19 cellular contexts compared by ENCODE assay signal in genomic region chr11:3003396-3004231, GRCh38. TPM values are rescaled to one million over a fixed set of nuclear protein-coding genes. Genes with fewer than 3 reads are reported as not detected.
DNase-seq lines count a peak whose midpoint lies in the region; ATAC-seq, FAIRE-seq and TF ChIP-seq lines count a peak whose summit lies in the region.
"Had no signal": no experiment of that assay in that cellular context is flagged by ENCODE, and none has a peak within 500 bp of the region (broad histone marks: within the 10 kb centered on the region; RNA-seq: fewer than 3 reads in every experiment).

No MANE protein-coding gene starts in this region.

- H3K9me3 Mint-ChIP-seq in activated T-cell treated with anti-CD3 and anti-CD28 coated beads, Interleukin-2, amount 50 U/mL, for 24 hours, result no peaks in the 10 kb centered on the region
- H3K9me3 Mint-ChIP-seq in type B pancreatic cell, result no peaks in the 10 kb centered on the region
- no peaks in the 10 kb centered on the region for H3K9me3 Mint-ChIP-seq in progenitor cell of endocrine pancreas (ENCODE audit: low read depth)
- no peaks in the 10 kb centered on the region for H3K9me3 Mint-ChIP-seq in T-cell
- H3K9me3 Mint-ChIP-seq: naive B cell had no signal

- CTCF ChIA-PET in T-cell (lab: Charles Lee), result interaction anchor here in 1 of 2 donors (0.5 kb wide), 1 partner anchor 681 kb away, joined by 6 read pairs; no protein-coding TSS in a partner anchor

- H3K4me3 Mint-ChIP-seq in activated T-cell treated with anti-CD3 and anti-CD28 coated beads, Interleukin-2, amount 50 U/mL, for 24 hours, result no peak overlapping the region
- H3K4me3 Mint-ChIP-seq in type B pancreatic cell (peak overlapping the region; percentile 51), progenitor cell of endocrine pancreas (ENCODE audit: low read depth) (no peak overlapping the region), T-cell (no peak overlapping the region)

- H3K27me3 Mint-ChIP-seq in activated T-cell treated with anti-CD3 and anti-CD28 coated beads, Interleukin-2, amount 50 U/mL, for 24 hours, result no peaks in the 10 kb centered on the region
- H3K27me3 Mint-ChIP-seq in type B pancreatic cell (no peaks in the 10 kb centered on the region), progenitor cell of endocrine pancreas (no peaks in the 10 kb centered on the region), T-cell (no peaks in the 10 kb centered on the region)
- H3K27me3 Mint-ChIP-seq: naive B cell had no signal

- no peak for FAIRE-seq in GM19239 (lab: Jason Lieb, UNC)
- FAIRE-seq: A204.1 had no signal

- POLR2A ChIA-PET in T-cell (lab: Charles Lee), result no interaction called here

- ATAC-seq in T-cell (replicated peaks in 1 of 4), result no peak
- ATAC-seq: body of pancreas, Panc1 had no signal

- peaks cover 12% of the 10 kb centered on the region for H3K4me1 Mint-ChIP-seq in activated T-cell treated with anti-CD3 and anti-CD28 coated beads, Interleukin-2, amount 50 U/mL, for 24 hours (ENCODE audit: low read depth)
- H3K4me1 Mint-ChIP-seq in type B pancreatic cell (ENCODE audit: unreplicated experiment), result peaks cover 11% of the 10 kb centered on the region
- H3K4me1 Mint-ChIP-seq in progenitor cell of endocrine pancreas (ENCODE audit: low read depth), result no peaks in the 10 kb centered on the region
- peaks cover 0 to 9% (median 5%) of the 10 kb centered on the region in 3 donors for H3K4me1 Mint-ChIP-seq in T-cell

- peak overlapping the region; percentile 9 for H3K27ac Mint-ChIP-seq in activated T-cell treated with anti-CD3 and anti-CD28 coated beads, Interleukin-2, amount 50 U/mL, for 24 hours
- H3K27ac Mint-ChIP-seq in type B pancreatic cell, result peak overlapping the region; percentile 96
- H3K27ac Mint-ChIP-seq in progenitor cell of endocrine pancreas, result no peak overlapping the region
- H3K27ac Mint-ChIP-seq in T-cell, result peak overlapping the region in 1 of 2 donors; percentile 71

- H3K36me3 Mint-ChIP-seq in activated T-cell treated with anti-CD3 and anti-CD28 coated beads, Interleukin-2, amount 50 U/mL, for 24 hours (ENCODE audit: low read depth), result peaks cover 91% of the 10 kb centered on the region
- peaks cover 6% of the 10 kb centered on the region for H3K36me3 Mint-ChIP-seq in type B pancreatic cell
- peaks cover 28% of the 10 kb centered on the region for H3K36me3 Mint-ChIP-seq in progenitor cell of endocrine pancreas (ENCODE audit: insufficient read depth)
- H3K36me3 Mint-ChIP-seq in T-cell, result peaks cover 50% of the 10 kb centered on the region

- no peak for DNase-seq in activated T-cell treated with anti-CD3 and anti-CD28 coated beads, Interleukin-2, amount 50 U/mL, for 24 hours
- DNase-seq in activated T-cell treated with anti-CD3 and anti-CD28 coated beads, Interleukin-2, amount 50 U/mL, for 48 hours, result no peak
- DNase-seq in caudate nucleus (lab: John Stamatoyannopoulos, UW) (no peak), mucosa of gallbladder (ENCODE audit: low spot score) (peak; percentile 38), type B pancreatic cell (ENCODE audit: extremely low spot score, unreplicated experiment) (no peak), progenitor cell of endocrine pancreas (ENCODE audit: low spot score, unreplicated experiment) (no peak), T-cell (no peak), GM19239 (ENCODE audit: insufficient read length, low spot score) (no peak)
- DNase-seq: activated gamma-delta T cell; effector CD4-positive, alpha-beta T cell; naive B cell; NCI-H2081 treated with DMSO at 0.1 percent for 48 hours; NCI-H69; SW 1271 had no signal

- H3K27ac ChIP-seq in caudate nucleus (ENCODE audit: low read depth, low read length), result peak overlapping the region; percentile 98
- H3K27ac ChIP-seq: body of pancreas, C4-2B, thoracic aorta had no signal

- TF ChIP-seq CTCF in type B pancreatic cell (conservative IDR thresholded peaks at IDR 0.05) (no peak), progenitor cell of endocrine pancreas (IDR thresholded peaks at IDR 0.05; ENCODE audit: unreplicated experiment) (no peak)

RNA-seq across cellular contexts. Expression of gene NAP1L4, which starts 11.5 kb away (rescaled TPM):
- total RNA-seq in mucosa of gallbladder (135 TPM), type B pancreatic cell (ENCODE audit: low replicate concordance) (137 and 172 TPM in 2 replicates), progenitor cell of endocrine pancreas (184 and 201 TPM in 2 replicates), T-cell (100 to 1,000 TPM; 253 to 388 (median 299) TPM)

RNA-seq across cellular contexts. Expression of gene CARS1, which starts 53.6 kb away (rescaled TPM):
- total RNA-seq in mucosa of gallbladder (39.9 TPM), type B pancreatic cell (ENCODE audit: low replicate concordance) (38.9 and 47.8 TPM in 2 replicates), progenitor cell of endocrine pancreas (56.4 and 64.5 TPM in 2 replicates), T-cell (100 to 1,000 TPM in 3 of 5 donors, 10 to 100 TPM in 2; 45.3 to 113 (median 109) TPM)
